Comparison of ENCODE assay signal across 14 cellular contexts in genomic region chr6:154937306-154938244, GRCh38. TPM values are rescaled to one million over a fixed set of nuclear protein-coding genes. Genes with fewer than 3 reads are reported as not detected.
A peak's percentile ranks its signal among the peaks of the same experiment; 100 is the strongest.
DNase-seq lines count a peak whose midpoint lies in the region; ATAC-seq and TF ChIP-seq lines count a peak whose summit lies in the region.
"Had no signal": no experiment of that assay in that cellular context is flagged by ENCODE, and none has a peak within 500 bp of the region (broad histone marks: within the 10 kb centered on the region; RNA-seq: fewer than 3 reads in every experiment).

No MANE protein-coding gene starts in this region.

- H2AFZ ChIP-seq in IMR-90 (replicated peaks; ENCODE audit: low read length, poor library complexity), result peak overlapping the region; percentile 85

- no peaks in the 10 kb centered on the region for H3K9me3 ChIP-seq in IMR-90 (ENCODE audit: control insufficient read depth, insufficient read depth, low read length)
- H3K9me3 ChIP-seq in prostate gland, result no peaks in the 10 kb centered on the region
- H3K9me3 ChIP-seq: BLaER1 treated with 17β-estradiol and CSF1 and Interleukin-3, amounts not matched to agents 10 nM and 100 nM; esophagus squamous epithelium; pancreas had no signal

- peak overlapping the region; percentile 36; the same call in 1 of the 2 replicates for H3K56ac ChIP-seq in IMR-90 (ENCODE audit: extremely low read depth, insufficient read depth, low read length)

- H3K79me1 ChIP-seq in IMR-90 (ENCODE audit: low read depth in 1 of 2, low read length in 2 of 2), result peaks cover 0 to 10% of the 10 kb centered on the region in 2 experiments; a peak in 1 of 4 replicates

- peak overlapping the region; percentile 25 for H3K18ac ChIP-seq in IMR-90 (ENCODE audit: low read depth, low read length)

- peak overlapping the region; percentile 81 for H4K91ac ChIP-seq in IMR-90 (ENCODE audit: insufficient read depth, low read depth, low read length)

- H3K27me3 Mint-ChIP-seq in mesothelial cell of epicardium (ENCODE audit: low read depth), result no peaks in the 10 kb centered on the region

- peak overlapping the region; percentile 77 for H3K23ac ChIP-seq in IMR-90 (ENCODE audit: low read depth, low read length)

- no TSS peak for BruUV-seq in IMR-90 (replicated peaks; lab: Mats Ljungman, UMichigan)

- H3K27me3 ChIP-seq in IMR-90 (ENCODE audit: control insufficient read depth, insufficient read depth, low read length), result no peaks in the 10 kb centered on the region
- H3K27me3 ChIP-seq in prostate gland (replicated peaks; ENCODE audit: insufficient read depth), result no peaks in the 10 kb centered on the region
- H3K27me3 ChIP-seq: BLaER1 treated with 17β-estradiol and CSF1 and Interleukin-3, amounts not matched to agents 10 nM and 100 nM; esophagus squamous epithelium; pancreas had no signal

- H2AK5ac ChIP-seq in IMR-90 (ENCODE audit: low read depth, low read length), result peak overlapping the region; percentile 89; the same call in 1 of the 2 replicates

- H2BK20ac ChIP-seq in IMR-90 (ENCODE audit: low read depth, low read length), result peak overlapping the region; percentile 70; the same call in 1 of the 2 replicates

- no peak overlapping the region for H3K4me3 Mint-ChIP-seq in mesothelial cell of epicardium
- H3K4me3 Mint-ChIP-seq: T-helper 2 cell treated with Interferon-gamma antibody and Interleukin-4, amounts not matched to agents 5 μg/mL and 100 μg/mL, for 36 hours had no signal

- peak; percentile 22 for TF ChIP-seq CTCF in AG09319 (IDR thresholded peaks at IDR 0.05; ENCODE audit: low read depth, low read length)
- TF ChIP-seq CTCF in IMR-90 (conservative IDR thresholded peaks at IDR 0.05; ENCODE audit: low read depth, low read length), result 0 out of 2 replicates have a peak, but pooled peaks have one; percentile 1
- TF ChIP-seq CTCF in epithelial cell of proximal tubule (conservative IDR thresholded peaks at IDR 0.05; ENCODE audit: low read depth, low read length), result peak; percentile 21
- no peak for TF ChIP-seq CTCF in mesothelial cell of epicardium (IDR thresholded peaks at IDR 0.05; ENCODE audit: unreplicated experiment)
- no peak for TF ChIP-seq CTCF in prostate gland (IDR thresholded peaks at IDR 0.05)

- H2BK120ac ChIP-seq in IMR-90 (ENCODE audit: low read depth, low read length), result peak overlapping the region; percentile 90

- dilution Hi-C loops in IMR-90 (cut with HindIII; ENCODE audit: low sequenced_read_pairs, unreplicated experiment), result no loop called here

- ATAC-seq in IMR-90 (ENCODE audit: low read depth), result peak; percentile 93

- H3K36me3 ChIP-seq in IMR-90 (ENCODE audit: control insufficient read depth, insufficient read depth, low read length), result no peaks in the 10 kb centered on the region
- no peaks in the 10 kb centered on the region for H3K36me3 ChIP-seq in prostate gland
- H3K36me3 ChIP-seq: BLaER1 treated with 17β-estradiol and CSF1 and Interleukin-3, amounts not matched to agents 10 nM and 100 nM; esophagus squamous epithelium; pancreas had no signal

- no peaks in the 10 kb centered on the region for H3K9me3 Mint-ChIP-seq in mesothelial cell of epicardium
- H3K9me3 Mint-ChIP-seq: T-helper 2 cell treated with Interferon-gamma antibody and Interleukin-4, amounts not matched to agents 5 μg/mL and 100 μg/mL, for 36 hours had no signal

- POLR2A ChIA-PET in IMR-90 (lab: Charles Lee; ENCODE audit: unreplicated experiment), result no interaction called here

- peaks cover 18% of the 10 kb centered on the region for H3K4me1 Mint-ChIP-seq in mesothelial cell of epicardium

- TF ChIP-seq RAD21 in IMR-90 (IDR thresholded peaks at IDR 0.05; ENCODE audit: low read length), result no peak

- H3K4me1 ChIP-seq in IMR-90 (ENCODE audit: control insufficient read depth, insufficient read depth, low read length), result peaks cover 18% of the 10 kb centered on the region
- no peaks in the 10 kb centered on the region for H3K4me1 ChIP-seq in prostate gland (replicated peaks)
- H3K4me1 ChIP-seq: pancreas had no signal

- peaks cover 8% of the 10 kb centered on the region for H3K9me1 ChIP-seq in IMR-90 (ENCODE audit: insufficient read depth, low read length)

- in situ Hi-C loops in IMR-90 (cut with MboI; ENCODE audit: low sequenced_read_pairs), result no loop called here

- 0 out of 2 replicates have a peak overlapping the region, but pooled peaks have one; percentile 45 for H3K9ac ChIP-seq in IMR-90 (ENCODE audit: low read depth, low read length)
- H3K9ac ChIP-seq: BLaER1 treated with 17β-estradiol and CSF1 and Interleukin-3, amounts not matched to agents 10 nM and 100 nM had no signal

- no peak overlapping the region; the same call in 2 of the 3 replicates for H2BK15ac ChIP-seq in IMR-90 (ENCODE audit: low read depth, low read length)

- peak overlapping the region; percentile 48 for H2BK5ac ChIP-seq in IMR-90 (ENCODE audit: low read depth, low read length, poor library complexity, severe bottlenecking)

- no peak overlapping the region for H3K4me3 ChIP-seq in IMR-90 (ENCODE audit: insufficient read depth, low read depth, low read length)
- H3K4me3 ChIP-seq in epithelial cell of proximal tubule (ENCODE audit: low read depth, low read length), result no peak overlapping the region
- H3K4me3 ChIP-seq in prostate gland, result no peak overlapping the region
- H3K4me3 ChIP-seq: BLaER1 treated with 17β-estradiol and CSF1 and Interleukin-3, amounts not matched to agents 10 nM and 100 nM; esophagus squamous epithelium; pancreas had no signal

- CTCF ChIA-PET in IMR-90 (lab: Yijun Ruan, JAX), result interaction anchor here (0.6 to 1.4 kb wide), 3 partner anchors 10 to 240 kb away, joined by 3 read pairs; no protein-coding TSS in a partner anchor

- WGBS in IMR-90 (ENCODE audit: extremely low coverage in 2 of 2, insufficient read length in 1 of 2), 2 experiments, result 80% methylated on average over 4 of the region's 17 CpGs; no CpG with 5 or more reads in 1 of the 2 experiments
- WGBS in prostate gland, result 44% methylated on average over 17 of the region's 17 CpGs

- peaks cover 1% of the 10 kb centered on the region for H3K36me3 Mint-ChIP-seq in mesothelial cell of epicardium

- TF ChIP-seq POLR2A in IMR-90 (IDR thresholded peaks at IDR 0.05; ENCODE audit: low read depth, low read length) (no peak), prostate gland (IDR thresholded peaks at IDR 0.05) (no peak)

- peak overlapping the region; percentile 84 for H3K14ac ChIP-seq in IMR-90 (replicated peaks; ENCODE audit: low read depth, low read length)

- peak overlapping the region; percentile 23 for H3K4me2 ChIP-seq in IMR-90 (ENCODE audit: low read depth, low read length)
- H3K4me2 ChIP-seq: BLaER1 treated with 17β-estradiol and CSF1 and Interleukin-3, amounts not matched to agents 10 nM and 100 nM had no signal

- H4K8ac ChIP-seq in IMR-90 (ENCODE audit: low read depth in 2 of 2, low read length in 2 of 2), result peak overlapping the region in 1 of 2 experiments; percentile 86; a peak in 2 of 4 replicates

- intact Hi-C loops in IMR-90 (cut with micrococcal nuclease), result loop anchor here (1.0 kb wide), 1 partner anchor 24 kb away; no protein-coding TSS in a partner anchor
- intact Hi-C loops in prostate gland (cut with DNase I), result no loop called here

- peak overlapping the region; percentile 86; the same call in 1 of the 2 replicates for H3K27ac ChIP-seq in IMR-90 (ENCODE audit: insufficient read depth, low read length)
- H3K27ac ChIP-seq in prostate gland, result no peak overlapping the region
- H3K27ac ChIP-seq: esophagus squamous epithelium, pancreas had no signal

- H4K20me1 ChIP-seq in IMR-90 (ENCODE audit: insufficient read depth, low read length), result no peaks in the 10 kb centered on the region
- H4K20me1 ChIP-seq: BLaER1 treated with 17β-estradiol and CSF1 and Interleukin-3, amounts not matched to agents 10 nM and 100 nM had no signal

- peak overlapping the region; percentile 86 for H3K27ac Mint-ChIP-seq in mesothelial cell of epicardium
- H3K27ac Mint-ChIP-seq: T-helper 2 cell treated with Interferon-gamma antibody and Interleukin-4, amounts not matched to agents 5 μg/mL and 100 μg/mL, for 36 hours had no signal

- peak overlapping the region; percentile 88 for H3K4ac ChIP-seq in IMR-90 (ENCODE audit: low read depth, low read length)

- H2AK9ac ChIP-seq in IMR-90 (replicated peaks; ENCODE audit: low read depth, low read length, poor library complexity), result peak overlapping the region; percentile 70

- DNase-seq in AG09319 (ENCODE audit: extremely low read depth, low read depth) (no peak), IMR-90 (peak; percentile 77), epithelial cell of proximal tubule (ENCODE audit: low read depth) (no peak), mesothelial cell of epicardium (ENCODE audit: low spot score in 2 of 2, unreplicated experiment in 2 of 2) (no peak), NCI-H2081 (lab: John Stamatoyannopoulos, UW) (no peak), prostate gland (ENCODE audit: low spot score) (no peak), NCI-H226 (no peak)
- no peak for DNase-seq in activated CD4-positive, alpha-beta T cell treated with anti-CD3 and anti-CD28 coated beads, Interleukin-2, amount 50 U/mL, for 4 hours
- DNase-seq: activated CD4-positive, alpha-beta T cell treated with anti-CD3 and anti-CD28 coated beads, Interleukin-2, amount 50 U/mL, for 48 hours; dermis blood vessel endothelial cell; esophagus squamous epithelium had no signal

- H4K5ac ChIP-seq in IMR-90 (ENCODE audit: low read depth, low read length), result peak overlapping the region; percentile 2; the same call in 1 of the 2 replicates

TF ChIP-seq in IMR-90, 13 proteins besides CTCF, POLR2A, EP300 and RAD21 (continues in another document):
- TF ChIP-seq ELK1 (IDR thresholded peaks at IDR 0.05; ENCODE audit: borderline replicate concordance, low read depth, low read length) (no peak), RFX5 (IDR thresholded peaks at IDR 0.05; ENCODE audit: low read depth, low read length) (no peak), CHD1 (IDR thresholded peaks at IDR 0.05; ENCODE audit: low read depth, low read length) (no peak)

RNA-seq across cellular contexts. Expression of gene TIAM2, which starts 57.5 kb away (rescaled TPM):
- 4.7 and 5.6 TPM in 2 replicates for total RNA-seq in IMR-90 (2012; rRNA removed)
- 2.4 and 3.1 TPM in 2 replicates for polyA plus RNA-seq in IMR-90 (2012; rRNA removed)
- 1.3 and 4.4 TPM in 2 replicates for polyA plus RNA-seq in IMR-90 (2012; cell fraction: cytosol; rRNA removed)
- polyA plus RNA-seq in IMR-90 (2012; cell fraction: nucleus; rRNA removed; ENCODE audit: low replicate concordance), result 2.7 and 10.6 TPM in 2 replicates
- total RNA-seq in epithelial cell of proximal tubule, result 9.9 and 13.1 TPM in 2 replicates
- 14.4 to 19.9 TPM (median 18.1 TPM) in 3 replicates for total RNA-seq in mesothelial cell of epicardium
- total RNA-seq in prostate gland, result 10 to 100 TPM; 13.1 to 21.6 TPM

Comparison
In these comparisons a context has a peak if more than half of its experiments do, and no peak if none do; other contexts are left out.
1. CTCF ChIP-seq: peak in AG09319 (single experiment), IMR-90 (single experiment) and epithelial cell of proximal tubule (single experiment); none in mesothelial cell of epicardium (single experiment) and prostate gland (0 of 4).